8 cellular contexts compared by ENCODE assay signal in the genomic region with DNA sequence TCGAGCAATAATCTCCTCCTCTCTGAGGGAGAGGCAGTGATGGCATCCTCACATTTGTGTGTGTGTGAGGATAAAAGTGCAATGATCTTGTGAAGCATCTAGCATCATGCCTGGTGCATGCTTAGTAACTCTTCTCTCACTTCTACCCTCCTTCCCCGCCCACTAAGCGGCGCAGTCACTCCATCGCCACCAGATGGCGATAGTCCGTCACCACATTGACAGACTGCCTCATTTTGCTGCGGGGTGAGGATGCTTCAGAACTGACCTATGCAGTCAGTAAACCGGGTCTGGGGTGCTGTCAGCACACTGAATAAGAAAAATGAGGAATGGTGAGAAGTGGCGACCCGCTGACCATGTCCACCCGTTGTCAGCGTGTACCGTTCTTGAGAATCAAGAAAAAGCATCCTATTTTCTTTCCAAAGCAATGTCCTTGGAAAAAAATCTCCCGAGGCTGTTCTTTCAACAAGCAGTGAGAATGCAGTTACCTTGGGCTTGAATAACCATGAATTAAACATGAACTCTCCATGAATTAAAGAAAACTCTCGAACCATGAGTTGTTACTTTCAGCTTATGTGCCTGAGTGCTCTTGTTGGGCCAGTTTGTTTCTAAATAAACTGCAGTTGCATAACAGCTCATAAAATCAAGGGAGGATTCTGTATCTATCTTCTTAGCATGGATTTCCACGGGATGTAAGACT. TPM values are rescaled to one million over a fixed set of nuclear protein-coding genes. Genes with fewer than 3 reads are reported as not detected.
DNase-seq lines count a peak whose midpoint lies in the region; ATAC-seq and TF ChIP-seq lines count a peak whose summit lies in the region.

No MANE protein-coding gene starts in this region.

- H3K36me3 Mint-ChIP-seq in T-helper 17 cell (ENCODE audit: low read depth), result no peaks in the 10 kb centered on the region

- ATAC-seq in HG02623 (IDR thresholded peaks at IDR 0.05; ENCODE audit: unreplicated experiment), result peak; percentile 96
- ATAC-seq in T-helper 17 cell, result peak; percentile 95
- ATAC-seq in left cardiac atrium, result peak; percentile 83 to 94

- no peak overlapping the region for H3K27ac Mint-ChIP-seq in T-helper 17 cell

- H3K27me3 Mint-ChIP-seq in T-helper 17 cell, result peaks cover 45% of the 10 kb centered on the region

- DNase-seq in NCI-H1105 (lab: John Stamatoyannopoulos, UW), result peak; percentile 36
- DNase-seq in T-helper 17 cell, result peak; percentile 43 to 68 (median 49)
- DNase-seq in amniotic epithelial cell (ENCODE audit: low read depth), result peak; percentile 66
- DNase-seq in left cardiac atrium, result peak; percentile 71
- DNase-seq in retina, result peak; percentile 86
- no peak for DNase-seq in mesenteric fat pad (ENCODE audit: low spot score)

- H3K4me3 ChIP-seq in GM12875 (ENCODE audit: low read depth, low read length), result no peak overlapping the region

- H3K4me1 Mint-ChIP-seq in T-helper 17 cell, result peaks cover 6% of the 10 kb centered on the region

- H3K9me3 ChIP-seq in T-helper 17 cell (ENCODE audit: control insufficient read depth, low read length, poor library complexity, severe bottlenecking), result no peaks in the 10 kb centered on the region

- H3K4me3 Mint-ChIP-seq in T-helper 17 cell, result no peak overlapping the region

- intact Hi-C loops in left cardiac atrium (cut with DNase I), result loop anchor here in 1 of 2 donors (5.0 to 10.0 kb wide), 2 partner anchors 117 to 536 kb away; partner anchors contain the start of gene SCTR

- peak; percentile 98 for TF ChIP-seq CTCF in GM12875 (IDR thresholded peaks at IDR 0.05; ENCODE audit: borderline replicate concordance, insufficient read depth, low read depth, low read length)

RNA-seq across cellular contexts. Expression of gene TMEM177, which starts 37.3 kb away (rescaled TPM):
- total RNA-seq in T-helper 17 cell (1 to 10 TPM; 3.1 to 4.1 TPM), left cardiac atrium (1 to 10 TPM; 8.6 to 9.3 TPM), mesenteric fat pad (6.1 TPM)
